Comparison of ENCODE assay signal across 32 cellular contexts in the genomic region with DNA sequence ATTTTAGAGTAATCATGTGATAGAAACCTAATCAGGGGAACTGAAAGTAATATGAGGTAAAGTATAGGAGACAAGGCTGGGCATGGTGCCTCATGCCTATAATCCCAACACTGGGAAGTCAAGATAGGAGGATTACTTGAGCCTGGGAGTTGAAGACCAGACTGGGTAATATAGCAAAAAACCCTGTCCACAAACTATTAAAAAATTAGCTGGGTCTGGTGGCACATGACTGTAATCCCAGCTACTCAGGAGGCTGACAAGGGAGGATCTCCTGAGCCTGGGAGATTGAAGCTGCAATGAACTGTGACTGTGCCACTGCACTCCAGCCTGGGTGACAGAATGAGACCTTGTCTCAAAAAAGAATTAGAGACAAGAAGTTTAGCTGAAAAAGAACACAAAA.
"Had no signal": no experiment of that assay in that cellular context is flagged by ENCODE, and none has a peak within 500 bp of the region (broad histone marks: within the 10 kb centered on the region; RNA-seq: fewer than 3 reads in every experiment).

No MANE protein-coding gene starts in this region.

- DNase-seq: activated B cell treated with CpG ODN at 0.5 μM for 24 hours; activated CD4-positive, alpha-beta memory T cell treated with anti-CD3 and anti-CD28 coated beads for 36 hours; activated CD4-positive, alpha-beta T cell treated with anti-CD3 and anti-CD28 coated beads for 4 hours; activated CD4-positive, alpha-beta T cell treated with anti-CD3 and anti-CD28 coated beads, Interleukin-2, amount 10 ng/mL, durations not matched to agents 24 days and 14 days; activated CD4-positive, alpha-beta T cell treated with anti-CD3 and anti-CD28 coated beads, Interleukin-2, amount 50 U/mL, for 1 hour; activated CD4-positive, alpha-beta T cell treated with anti-CD3 and anti-CD28 coated beads, Interleukin-2, amount 50 U/mL, for 4 hours; activated CD4-positive, CD25-positive, alpha-beta regulatory T cell treated with anti-CD3 and anti-CD28 coated beads, Interleukin-2, amount 50 U/mL, for 72 hours; activated CD8-positive, alpha-beta memory T cell treated with anti-CD3 and anti-CD28 coated beads, Interleukin-2, amount 50 U/mL, for 4 hours; activated CD8-positive, alpha-beta T cell treated with anti-CD3 and anti-CD28 coated beads for 36 hours; activated effector memory CD4-positive, alpha-beta T cell treated with anti-CD3 and anti-CD28 coated beads, Interleukin-2, amount 50 U/mL, for 16 hours; activated gamma-delta T cell treated with Interleukin-2 at 50 U/mL for 16 hours; activated naive CD4-positive, alpha-beta T cell; activated naive CD4-positive, alpha-beta T cell treated with anti-CD3 and anti-CD28 coated beads for 36 hours; activated naive CD4-positive, alpha-beta T cell treated with anti-CD3 and anti-CD28 coated beads, Interleukin-2, amount 50 U/mL, for 16 hours; activated naive CD8-positive, alpha-beta T cell treated with anti-CD3 and anti-CD28 coated beads for 36 hours; activated T-cell treated with anti-CD3 and anti-CD28 coated beads for 4 hours; activated T-cell treated with anti-CD3 and anti-CD28 coated beads, Interleukin-2, amount 50 U/mL, for 1 hour; activated T-cell treated with anti-CD3 and anti-CD28 coated beads, Interleukin-2, amount 50 U/mL, for 4 hours; activated T-cell treated with anti-CD3 and anti-CD28 coated beads, Interleukin-2, amount 50 U/mL, for 72 hours; adrenal gland; amniotic stem cell; aorta; body of pancreas; brain microvascular endothelial cell; central memory CD4-positive, alpha-beta T cell; T-helper 2 cell; T-helper 9 cell had no signal

- H3K27me3 ChIP-seq: adrenal gland, body of pancreas, brain microvascular endothelial cell, breast epithelium had no signal

- ATAC-seq: activated CD8-positive, alpha-beta T cell treated with anti-CD3 and anti-CD28 coated beads for 36 hours; activated naive CD4-positive, alpha-beta T cell treated with anti-CD3 and anti-CD28 coated beads, Interleukin-2, amount 50 U/mL, for 72 hours; activated T-cell treated with anti-CD3 and anti-CD28 coated beads, Interleukin-2, amount 50 U/mL, for 4 hours; activated T-cell treated with anti-CD3 and anti-CD28 coated beads, Interleukin-2, amount 50 U/mL, for 72 hours; activated T-helper 17 cell treated with anti-CD3 and anti-CD28 coated beads, Interleukin-2, amount 50 U/mL, for 72 hours; body of pancreas had no signal

- H3K27ac ChIP-seq: adrenal gland, body of pancreas, brain microvascular endothelial cell, breast epithelium had no signal

- FAIRE-seq: astrocyte, colon had no signal

- H3K9me3 ChIP-seq: adrenal gland, body of pancreas, breast epithelium had no signal

- H3K4me3 ChIP-seq: adrenal gland, body of pancreas, breast epithelium had no signal

- H3K36me3 ChIP-seq: adrenal gland, brain microvascular endothelial cell, breast epithelium had no signal

- H3K4me1 ChIP-seq: adrenal gland, body of pancreas, breast epithelium had no signal
